16 cellular contexts compared by ENCODE assay signal in genomic region chr17:27762527-27763305, GRCh38. TPM values are rescaled to one million over a fixed set of nuclear protein-coding genes. Genes with fewer than 3 reads are reported as not detected.
A peak's percentile ranks its signal among the peaks of the same experiment; 100 is the strongest.
DNase-seq lines count a peak whose midpoint lies in the region; FAIRE-seq and TF ChIP-seq lines count a peak whose summit lies in the region.
"Had no signal": no experiment of that assay in that cellular context is flagged by ENCODE, and none has a peak within 500 bp of the region (broad histone marks: within the 10 kb centered on the region; RNA-seq: fewer than 3 reads in every experiment).

No MANE protein-coding gene starts in this region.

- intact Hi-C loops in endothelial cell of umbilical vein (cut with micrococcal nuclease), result no loop called here

- H2AFZ ChIP-seq in endothelial cell of umbilical vein (ENCODE audit: low read depth, low read length), result no peak overlapping the region

- no peak for FAIRE-seq in endothelial cell of umbilical vein (lab: Jason Lieb, UNC)

- H3K9me1 ChIP-seq in endothelial cell of umbilical vein (replicated peaks; ENCODE audit: control insufficient read depth, extremely low read depth, insufficient read depth, low read length), result no peaks in the 10 kb centered on the region

- CTCF ChIA-PET in endothelial cell of umbilical vein (lab: Charles Lee), result interaction anchor here (1.2 to 5.8 kb wide), 2 partner anchors 108 to 119 kb away, joined by 4 to 286 read pairs; no protein-coding TSS in a partner anchor

- dilution Hi-C loops in endothelial cell of umbilical vein (cut with MboI; ENCODE audit: extremely low pct_ligation_motif_present, low sequenced_read_pairs), result no loop called here

- TF ChIP-seq CTCF in endothelial cell of umbilical vein (IDR thresholded peaks at IDR 0.05; ENCODE audit: extremely low read depth in 1 of 2, insufficient read depth in 1 of 2, low read depth in 1 of 2, low read length in 2 of 2), result no peak

- POLR2A ChIA-PET in endothelial cell of umbilical vein (lab: Charles Lee), result no interaction called here

- H3K9me3 ChIP-seq in endothelial cell of umbilical vein (replicated peaks; ENCODE audit: control insufficient read depth, insufficient read depth, low read length), result no peaks in the 10 kb centered on the region
- H3K9me3 ChIP-seq: HAP-1 had no signal

- no peaks in the 10 kb centered on the region for H4K20me1 ChIP-seq in endothelial cell of umbilical vein (replicated peaks; ENCODE audit: control insufficient read depth, extremely low read depth, insufficient read depth, low read length)

- H3K27me3 ChIP-seq in endothelial cell of umbilical vein (ENCODE audit: control insufficient read depth in 2 of 2, insufficient read depth in 2 of 2, low read length in 2 of 2), result no peaks in the 10 kb centered on the region

- H3K9ac ChIP-seq in endothelial cell of umbilical vein (replicated peaks; ENCODE audit: extremely low read depth, insufficient read depth, low read length), result no peak overlapping the region

- no peak overlapping the region for H3K27ac ChIP-seq in endothelial cell of umbilical vein (ENCODE audit: insufficient read depth, low read depth, low read length)
- H3K27ac ChIP-seq: epithelial cell of prostate had no signal

- no peaks in the 10 kb centered on the region for H3K36me3 ChIP-seq in endothelial cell of umbilical vein (ENCODE audit: control insufficient read depth in 2 of 2, extremely low read depth in 1 of 2, insufficient read depth in 2 of 2, low read length in 2 of 2)
- H3K36me3 ChIP-seq: HAP-1 had no signal

- TF ChIP-seq POLR2A in endothelial cell of umbilical vein (IDR thresholded peaks at IDR 0.05; ENCODE audit: low read depth, low read length), result no peak

- no peak overlapping the region for H3K4me3 ChIP-seq in endothelial cell of umbilical vein (replicated peaks in 1 of 3; ENCODE audit: insufficient read depth in 1 of 3, low read depth in 1 of 3, low read length in 3 of 3)
- H3K4me3 ChIP-seq: HAP-1 had no signal

- DNase-seq in stimulated activated CD4-positive, alpha-beta T cell treated with anti-CD3 and anti-CD28 coated beads, Interleukin-4, amount 100 ng/mL, for 1 hour, result peak; percentile 12
- no peak for DNase-seq in stimulated activated CD4-positive, alpha-beta T cell treated with anti-CD3 and anti-CD28 coated beads, Interleukin-4, amount 100 ng/mL, for 24 hours
- DNase-seq in endothelial cell of umbilical vein (ENCODE audit: low read depth, low spot score), result peak; percentile 10
- no peak for DNase-seq in NCI-H446 treated with DMSO at 0.1 percent for 48 hours (lab: John Stamatoyannopoulos, UW)
- DNase-seq in NCI-H345 (lab: John Stamatoyannopoulos, UW), result no peak
- DNase-seq in NCI-H1092 treated with DMSO at 0.1 percent for 48 hours (lab: John Stamatoyannopoulos, UW), result no peak
- no peak for DNase-seq in putamen (ENCODE audit: low spot score)
- DNase-seq: CD8-positive, alpha-beta memory T cell; left ventricle myocardium superior; NCI-H526 had no signal

- H3K79me2 ChIP-seq in endothelial cell of umbilical vein (ENCODE audit: control insufficient read depth, insufficient read depth, low read length), result no peaks in the 10 kb centered on the region

- BruUV-seq in endothelial cell of umbilical vein (replicated peaks; lab: Mats Ljungman, UMichigan), result no TSS peak

- no peak overlapping the region for H3K4me2 ChIP-seq in endothelial cell of umbilical vein (ENCODE audit: insufficient read depth, low read length)

- H3K4me1 ChIP-seq in endothelial cell of umbilical vein (ENCODE audit: control insufficient read depth, extremely low read depth, insufficient read depth, low read length), result no peaks in the 10 kb centered on the region
- H3K4me1 ChIP-seq: HAP-1 had no signal

TF ChIP-seq in PFSK-1, 5 proteins besides CTCF, POLR2A, EP300 and RAD21:
- no peak for TF ChIP-seq FOXP2 (optimal IDR thresholded peaks at IDR 0.05; ENCODE audit: borderline replicate concordance, extremely low read depth, extremely low read length, insufficient read depth)
- peak; percentile 80; the same call in 1 of the 2 replicates for TF ChIP-seq SIN3A (IDR thresholded peaks at IDR 0.05; ENCODE audit: borderline replicate concordance, insufficient read depth, low read length)
- TF ChIP-seq REST (IDR thresholded peaks at IDR 0.05; ENCODE audit: insufficient read depth in 1 of 2, low read depth in 2 of 2, low read length in 2 of 2), result peak; percentile 87 to 97
TF ChIP-seq in PFSK-1: peak in this region for 2.

TF ChIP-seq in endothelial cell of umbilical vein, 7 proteins besides CTCF, POLR2A, EP300 and RAD21:
- TF ChIP-seq MYC (IDR thresholded peaks at IDR 0.05; ENCODE audit: low read depth, low read length) (no peak), MAX (IDR thresholded peaks at IDR 0.05; ENCODE audit: insufficient read depth, insufficient read length) (no peak), GATA2 (IDR thresholded peaks at IDR 0.05; ENCODE audit: insufficient read depth, insufficient read length, low read depth, low read length) (no peak), JUN (IDR thresholded peaks at IDR 0.05; ENCODE audit: borderline replicate concordance, insufficient read depth, insufficient read length, low read depth) (no peak), EZH2 (IDR thresholded peaks at IDR 0.05; ENCODE audit: borderline replicate concordance, low read depth, low read length, severe bottlenecking) (no peak), POLR2AphosphoS5 (IDR thresholded peaks at IDR 0.05; ENCODE audit: insufficient read depth, low read depth, low read length) (no peak), FOS (IDR thresholded peaks at IDR 0.05; ENCODE audit: borderline replicate concordance, insufficient read depth, low read length) (no peak)
TF ChIP-seq in endothelial cell of umbilical vein: peak in this region for 0.

RNA-seq across cellular contexts. Expression of gene NOS2, which starts 37.6 kb away (rescaled TPM):
- not detected for polyA plus RNA-seq in PFSK-1 (2012; ENCODE audit: insufficient read length, low read depth)
- not detected in 2 replicates for total RNA-seq in endothelial cell of umbilical vein
- 0.01 TPM in 1 of 2 replicates, not detected in the other for polyA plus RNA-seq in endothelial cell of umbilical vein
- polyA plus RNA-seq in endothelial cell of umbilical vein (2011; cell fraction: cytosol; rRNA removed), result not detected in 2 replicates
- not detected in 2 replicates for polyA plus RNA-seq in endothelial cell of umbilical vein (2011; cell fraction: nucleus; rRNA removed)
- polyA plus RNA-seq in endothelial cell of umbilical vein (2012), result not detected in 2 replicates
- not detected in 2 replicates for polyA minus RNA-seq in endothelial cell of umbilical vein
- not detected for polyA minus RNA-seq in endothelial cell of umbilical vein (2011; cell fraction: cytosol; rRNA and poly(A)+ RNA removed)
- not detected in 2 replicates for polyA minus RNA-seq in endothelial cell of umbilical vein (2011; cell fraction: nucleus; rRNA and poly(A)+ RNA removed)
- total RNA-seq: activated naive CD4-positive, alpha-beta T cell treated with anti-CD3 and anti-CD28 coated beads, Interleukin-2, amount 50 U/mL, for 72 hours; pulmonary artery endothelial cell; T-helper 2 cell treated with Interferon-gamma antibody and Interleukin-4, amounts not matched to agents 100 ng/mL and 5 ng/mL, for 36 hours had no signal
- polyA plus RNA-seq: CD8-positive, alpha-beta memory T cell had no signal

Comparison
In these comparisons a context has a peak if more than half of its experiments do, and no peak if none do; other contexts are left out.
1. DNase-seq: peak in stimulated activated CD4-positive, alpha-beta T cell treated with anti-CD3 and anti-CD28 coated beads, Interleukin-4, amount 100 ng/mL, for 1 hour (single experiment) and endothelial cell of umbilical vein (single experiment); none in stimulated activated CD4-positive, alpha-beta T cell treated with anti-CD3 and anti-CD28 coated beads, Interleukin-4, amount 100 ng/mL, for 24 hours (single experiment), NCI-H446 treated with DMSO at 0.1 percent for 48 hours (single experiment), NCI-H345 (single experiment), NCI-H1092 treated with DMSO at 0.1 percent for 48 hours (single experiment) and putamen (single experiment).